8 cellular contexts compared by ENCODE assay signal in genomic region chr11:75654314-75654713, GRCh38. TPM values are rescaled to one million over a fixed set of nuclear protein-coding genes. Genes with fewer than 3 reads are reported as not detected.
DNase-seq lines count a peak whose midpoint lies in the region; ATAC-seq, FAIRE-seq and TF ChIP-seq lines count a peak whose summit lies in the region.

No MANE protein-coding gene starts in this region.

- TF ChIP-seq CTCF in GM10248 (IDR thresholded peaks at IDR 0.05; ENCODE audit: control extremely low read depth, extremely low read depth, low read depth, missing control alignments) (no peak), fibroblast of pulmonary artery (IDR thresholded peaks at IDR 0.05; ENCODE audit: low read length, missing control alignments) (no peak), left ventricle myocardium inferior (IDR thresholded peaks at IDR 0.05; ENCODE audit: borderline replicate concordance) (no peak), tibial artery (IDR thresholded peaks at IDR 0.05) (no peak)

- H3K4me3 ChIP-seq in fibroblast of pulmonary artery (replicated peaks; ENCODE audit: low read depth, low read length) (no peak overlapping the region), left ventricle myocardium inferior (no peak overlapping the region), tibial artery (no peak overlapping the region)

- no peaks in the 10 kb centered on the region for H3K9me3 ChIP-seq in left ventricle myocardium inferior (replicated peaks)
- no peaks in the 10 kb centered on the region for H3K9me3 ChIP-seq in tibial artery

- DNase-seq in GM10248 (ENCODE audit: extremely low spot score): peak; percentile 56
- DNase-seq in GM19239 (ENCODE audit: insufficient read length, low spot score): peak; percentile 20
- DNase-seq in fibroblast of pulmonary artery (ENCODE audit: low read depth): peak; percentile 27
- DNase-seq in sciatic nerve (ENCODE audit: low spot score): no peak
- DNase-seq in left ventricle myocardium inferior: no peak
- no peak for DNase-seq in tibial artery
- DNase-seq in T1000 (lab: John Stamatoyannopoulos, UW): no peak

- H3K36me3 ChIP-seq in left ventricle myocardium inferior: no peaks in the 10 kb centered on the region
- no peaks in the 10 kb centered on the region for H3K36me3 ChIP-seq in tibial artery

- FAIRE-seq in GM19239 (lab: Jason Lieb, UNC): peak; percentile 62

- POLR2A ChIA-PET in GM10248 (lab: Yijun Ruan, JAX): no interaction called here

- H3K27me3 ChIP-seq in left ventricle myocardium inferior (ENCODE audit: low read depth) (no peaks in the 10 kb centered on the region), tibial artery (no peaks in the 10 kb centered on the region)

- CTCF ChIA-PET in GM10248 (lab: Yijun Ruan, JAX): interaction anchor here (0.9 kb wide), 1 partner anchor 11 kb away, joined by 3 read pairs; no protein-coding TSS in a partner anchor

- no peak overlapping the region for H3K27ac ChIP-seq in left ventricle myocardium inferior (replicated peaks)
- no peak overlapping the region for H3K27ac ChIP-seq in tibial artery

- ATAC-seq in HG03457 (IDR thresholded peaks at IDR 0.05; ENCODE audit: unreplicated experiment) (peak; percentile 65), sciatic nerve (no peak)

- intact Hi-C loops in sciatic nerve (cut with DNase I) (no loop called here), left ventricle myocardium inferior (cut with micrococcal nuclease) (no loop called here), tibial artery (cut with DNase I; ENCODE audit: low total_unique reads) (no loop called here)

- H3K4me1 ChIP-seq in left ventricle myocardium inferior (peaks cover 31% of the 10 kb centered on the region), tibial artery (peaks cover 0 to 13% (median 2%) of the 10 kb centered on the region in 4 donors)

RNA-seq across cellular contexts. Expression of gene MAP6, which starts 14.5 kb away (rescaled TPM):
- total RNA-seq in sciatic nerve: 10.7 TPM
- 5.7 TPM for total RNA-seq in left ventricle myocardium inferior

Comparison
In these comparisons a context has a peak if more than half of its experiments do, and no peak if none do; other contexts are left out.
1. DNase-seq: peak in GM10248 (single experiment), GM19239 (single experiment) and fibroblast of pulmonary artery (single experiment); none in sciatic nerve (single experiment), left ventricle myocardium inferior (single experiment), tibial artery (0 of 2) and T1000 (single experiment).